Comparison of ENCODE assay signal across 7 cellular contexts in the genomic region with DNA sequence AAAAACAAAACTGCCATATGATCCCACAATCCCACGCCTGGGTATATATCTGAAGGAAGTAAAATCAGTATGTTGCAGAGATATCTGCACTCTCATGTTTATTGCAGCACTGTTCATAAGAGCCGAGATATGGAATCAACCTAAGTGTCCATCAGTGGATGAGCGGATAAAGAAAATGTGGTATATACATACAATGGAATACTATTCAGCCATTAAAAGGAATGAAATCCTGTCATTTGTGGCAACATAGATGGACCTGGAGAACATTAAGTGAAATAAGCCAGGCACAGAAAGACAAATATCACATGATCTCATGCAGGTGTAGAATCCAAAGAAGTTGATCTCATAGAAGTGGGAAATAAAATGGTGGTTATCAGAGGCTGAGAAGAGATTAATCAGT.
"Had no signal": no experiment of that assay in that cellular context is flagged by ENCODE, and none has a peak within 500 bp of the region (broad histone marks: within the 10 kb centered on the region; RNA-seq: fewer than 3 reads in every experiment).

No MANE protein-coding gene starts in this region.

- H3K27me3 ChIP-seq: foreskin keratinocyte, hepatocyte had no signal

- H3K4me3 ChIP-seq: hepatocyte had no signal

- H3K27ac ChIP-seq: foreskin keratinocyte, hepatocyte, WERI-Rb-1 had no signal

- H3K4me2 ChIP-seq: hepatocyte had no signal

- DNase-seq: activated CD4-positive, alpha-beta T cell treated with anti-CD3 and anti-CD28 coated beads, Interleukin-2, amount 50 U/mL, for 4 hours; activated gamma-delta T cell treated with Interleukin-2 at 50 U/mL for 16 hours; effector memory CD8-positive, alpha-beta T cell; foreskin keratinocyte; WERI-Rb-1 had no signal

- H3K36me3 ChIP-seq: WERI-Rb-1 had no signal

- H2AFZ ChIP-seq: hepatocyte had no signal

- ATAC-seq: activated naive CD4-positive, alpha-beta T cell treated with anti-CD3 and anti-CD28 coated beads, Interleukin-2, amount 50 U/mL, for 72 hours; effector memory CD8-positive, alpha-beta T cell; foreskin keratinocyte had no signal
